1 cellular context compared by ENCODE assay signal in genomic region chr3:127264292-127264691, GRCh38.
TF ChIP-seq lines count a peak whose summit lies in the region.

No MANE protein-coding gene starts in this region.

TF ChIP-seq in A549, 52 proteins besides CTCF, POLR2A, EP300 and RAD21 (continued from another document):
- TF ChIP-seq HMGXB4 (CRISPR knock-in tag; IDR thresholded peaks at IDR 0.05; ENCODE audit: borderline replicate concordance) (no peak), FOSL2 (IDR thresholded peaks at IDR 0.05) (no peak), FOSL2 (CRISPR knock-in tag; IDR thresholded peaks at IDR 0.05) (no peak), REST (IDR thresholded peaks at IDR 0.05) (no peak), SREBF2 (IDR thresholded peaks at IDR 0.05) (no peak), MAFK (IDR thresholded peaks at IDR 0.05; ENCODE audit: partially characterized antibody) (no peak), CHD2 (IDR thresholded peaks at IDR 0.05; ENCODE audit: low read length, partially characterized antibody) (no peak), CHD4 (IDR thresholded peaks at IDR 0.05; ENCODE audit: borderline replicate concordance) (no peak), POLR2AphosphoS2 (conservative IDR thresholded peaks at IDR 0.05; ENCODE audit: low read length) (no peak), PBX3 (IDR thresholded peaks at IDR 0.05) (no peak), HOXA7 (CRISPR knock-in tag; IDR thresholded peaks at IDR 0.05) (no peak), USF2 (IDR thresholded peaks at IDR 0.05) (no peak), HDAC2 (IDR thresholded peaks at IDR 0.05) (no peak), NFE2L2 (conservative IDR thresholded peaks at IDR 0.05; ENCODE audit: low read length) (no peak)
